1 cellular context compared by ENCODE assay signal in the genomic region with DNA sequence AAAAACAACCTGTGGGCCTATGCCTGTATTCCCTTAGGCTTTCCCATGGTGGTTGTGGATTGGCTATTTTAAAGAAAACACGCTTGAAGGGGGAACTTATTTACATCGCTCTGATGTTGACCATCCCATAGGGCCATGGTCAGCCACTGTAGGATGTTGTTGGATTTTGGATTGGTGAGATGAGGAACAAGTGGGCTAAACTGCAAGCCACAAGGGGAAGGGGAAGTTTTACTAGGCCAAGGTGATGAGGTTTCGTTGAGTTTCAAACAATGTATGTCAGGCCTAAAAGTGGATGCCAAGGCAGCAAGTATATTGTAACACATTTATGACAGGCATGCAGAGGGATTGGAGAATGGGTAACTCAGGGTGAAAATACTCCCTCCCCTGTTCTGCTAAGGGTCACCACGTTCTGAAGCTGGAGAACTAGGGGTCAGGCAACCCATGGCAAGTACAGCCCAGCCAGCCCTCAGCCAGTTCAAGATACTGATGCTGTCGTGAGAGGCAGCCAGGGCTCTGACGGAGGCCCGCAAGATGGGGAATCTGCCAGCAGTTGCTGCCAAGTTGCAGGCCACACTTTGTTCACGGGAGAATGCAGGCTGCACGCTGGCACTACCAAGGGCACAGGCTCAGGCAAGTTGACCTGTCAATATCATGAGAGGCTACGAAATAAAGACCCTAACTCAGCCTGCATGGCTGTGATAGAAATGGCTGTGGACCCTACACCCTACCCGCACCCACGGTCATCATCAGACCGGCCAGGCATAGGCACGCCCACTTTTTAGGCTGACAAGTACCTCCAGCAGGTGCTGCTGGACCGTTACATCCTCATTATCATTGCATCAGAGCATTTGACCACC.
TF ChIP-seq lines count a peak whose summit lies in the region.

No MANE protein-coding gene starts in this region.

TF ChIP-seq in endothelial cell of umbilical vein, 7 proteins besides CTCF, POLR2A, EP300 and RAD21 (continued from another document):
- TF ChIP-seq JUN (IDR thresholded peaks at IDR 0.05; ENCODE audit: borderline replicate concordance, insufficient read depth, insufficient read length, low read depth): no peak
TF ChIP-seq in endothelial cell of umbilical vein: peak in this region for 0.
